In genomic region chr15:61364871-61365270, GRCh38 we compare ENCODE assay signal across 20 cellular contexts.
DNase-seq lines count a peak whose midpoint lies in the region; TF ChIP-seq lines count a peak whose summit lies in the region.
"Had no signal": no experiment of that assay in that cellular context is flagged by ENCODE, and none has a peak within 500 bp of the region (broad histone marks: within the 10 kb centered on the region; RNA-seq: fewer than 3 reads in every experiment).

No MANE protein-coding gene starts in this region.

- H3K4me3 ChIP-seq in CD8-positive, alpha-beta memory T cell (ENCODE audit: low read length): no peak overlapping the region
- H3K4me3 ChIP-seq: body of pancreas, esophagus muscularis mucosa, SJSA1 had no signal

- peaks cover 5% of the 10 kb centered on the region for H3K9me3 Mint-ChIP-seq in glutamatergic neuron (ENCODE audit: unreplicated experiment)
- H3K9me3 Mint-ChIP-seq in nephron progenitor cell: peaks cover 44% of the 10 kb centered on the region
- peaks cover 4 to 20% (median 11%) of the 10 kb centered on the region in 5 donors for H3K9me3 Mint-ChIP-seq in CD8-positive, alpha-beta memory T cell

- H3K4me3 Mint-ChIP-seq in glutamatergic neuron (ENCODE audit: unreplicated experiment) (no peak overlapping the region), nephron progenitor cell (no peak overlapping the region)
- H3K4me3 Mint-ChIP-seq in CD8-positive, alpha-beta memory T cell: no peak overlapping the region
- H3K4me3 Mint-ChIP-seq: activated naive CD8-positive, alpha-beta T cell; dendritic cell treated with granulocyte-macrophage colony-stimulating factor and Interleukin-4, amounts not matched to agents 40 ng/mL and 50 ng/mL, for 4 days had no signal

- no peaks in the 10 kb centered on the region for H3K27me3 ChIP-seq in CD8-positive, alpha-beta memory T cell (ENCODE audit: insufficient read depth, low read length, poor library complexity, severe bottlenecking)
- H3K27me3 ChIP-seq: body of pancreas, esophagus muscularis mucosa, SJSA1 had no signal

- peak overlapping the region; percentile 35; the same call in 1 of the 2 replicates for H3K9ac ChIP-seq in ES-I3 (ENCODE audit: low read depth, low read length)

- CTCF ChIA-PET in CD8-positive, alpha-beta memory T cell (lab: Charles Lee): no interaction called here

- no peaks in the 10 kb centered on the region for H3K4me1 ChIP-seq in ES-I3 (ENCODE audit: insufficient read depth, low read length)
- no peaks in the 10 kb centered on the region for H3K4me1 ChIP-seq in CD8-positive, alpha-beta memory T cell (ENCODE audit: insufficient read depth, low read length)
- H3K4me1 ChIP-seq: body of pancreas, esophagus muscularis mucosa, SJSA1 had no signal

- TF ChIP-seq CTCF in glutamatergic neuron (IDR thresholded peaks at IDR 0.05; ENCODE audit: partially characterized antibody, unreplicated experiment): no peak
- TF ChIP-seq CTCF in nephron progenitor cell (IDR thresholded peaks at IDR 0.05): no peak

- H3K4me1 Mint-ChIP-seq in glutamatergic neuron (ENCODE audit: low read depth, unreplicated experiment) (peaks cover 4% of the 10 kb centered on the region), nephron progenitor cell (peaks cover 7% of the 10 kb centered on the region)
- H3K4me1 Mint-ChIP-seq in CD8-positive, alpha-beta memory T cell: no peaks in the 10 kb centered on the region

- H3K9me3 ChIP-seq in ES-I3 (ENCODE audit: control insufficient read depth, insufficient read depth, low read length): no peaks in the 10 kb centered on the region; the same call in 1 of the 2 replicates
- H3K9me3 ChIP-seq in CD8-positive, alpha-beta memory T cell (ENCODE audit: low read length): no peaks in the 10 kb centered on the region
- H3K9me3 ChIP-seq: body of pancreas, SJSA1 had no signal

- H3K27me3 Mint-ChIP-seq in glutamatergic neuron (ENCODE audit: unreplicated experiment) (peaks cover 5% of the 10 kb centered on the region), nephron progenitor cell (ENCODE audit: low read depth, poor library complexity) (peaks cover 5% of the 10 kb centered on the region)
- H3K27me3 Mint-ChIP-seq in CD8-positive, alpha-beta memory T cell: peaks cover 16 to 24% of the 10 kb centered on the region in 2 donors
- H3K27me3 Mint-ChIP-seq: dendritic cell treated with granulocyte-macrophage colony-stimulating factor and Interleukin-4, amounts not matched to agents 40 ng/mL and 50 ng/mL, for 4 days had no signal

- H3K36me3 Mint-ChIP-seq in glutamatergic neuron (ENCODE audit: unreplicated experiment) (peaks cover 20% of the 10 kb centered on the region), nephron progenitor cell (ENCODE audit: low read depth) (peaks cover 13% of the 10 kb centered on the region)
- H3K36me3 Mint-ChIP-seq in CD8-positive, alpha-beta memory T cell: peaks cover 0 to 4% (median 0%) of the 10 kb centered on the region in 3 donors
- H3K36me3 Mint-ChIP-seq: activated naive CD8-positive, alpha-beta T cell had no signal

- peak; percentile 35 for DNase-seq in NCI-H2227 treated with DMSO at 0.1 percent for 48 hours (lab: John Stamatoyannopoulos, UW)
- peak; percentile 67 for DNase-seq in glutamatergic neuron
- peak; percentile 46 for DNase-seq in nephron progenitor cell
- DNase-seq in CD8-positive, alpha-beta memory T cell: no peak
- DNase-seq in EL: no peak
- DNase-seq in hypothalamus (lab: John Stamatoyannopoulos, UW): no peak
- DNase-seq: activated CD4-positive, alpha-beta T cell treated with anti-CD3 and anti-CD28 coated beads for 48 hours; activated T-cell treated with anti-CD3 and anti-CD28 coated beads for 4 hours; AML-193; body of pancreas; IMR-90; left cardiac atrium; NCI-H2081 treated with DMSO at 0.1 percent for 48 hours; stimulated activated CD4-positive, alpha-beta T cell treated with anti-CD3 and anti-CD28 coated beads, Interleukin-4, amount 100 ng/mL, for 24 hours; stimulated activated CD8-positive, alpha-beta memory T cell treated with anti-CD3 and anti-CD28 coated beads, Interleukin-4, amount 100 ng/mL, for 48 hours had no signal

- no peak overlapping the region for H3K27ac Mint-ChIP-seq in glutamatergic neuron (ENCODE audit: unreplicated experiment)
- H3K27ac Mint-ChIP-seq in nephron progenitor cell: no peak overlapping the region
- H3K27ac Mint-ChIP-seq in CD8-positive, alpha-beta memory T cell: no peak overlapping the region
- H3K27ac Mint-ChIP-seq: activated naive CD8-positive, alpha-beta T cell; dendritic cell treated with granulocyte-macrophage colony-stimulating factor and Interleukin-4, amounts not matched to agents 40 ng/mL and 50 ng/mL, for 4 days had no signal

- POLR2A ChIA-PET in CD8-positive, alpha-beta memory T cell (lab: Charles Lee): no interaction called here

- no peaks in the 10 kb centered on the region for H3K36me3 ChIP-seq in ES-I3 (ENCODE audit: insufficient read depth, low read length)
- H3K36me3 ChIP-seq in CD8-positive, alpha-beta memory T cell (ENCODE audit: insufficient read depth, low read length): no peaks in the 10 kb centered on the region
- H3K36me3 ChIP-seq: esophagus muscularis mucosa, SJSA1 had no signal

- no peak overlapping the region for H3K27ac ChIP-seq in CD8-positive, alpha-beta memory T cell (ENCODE audit: low read depth, low read length)
- H3K27ac ChIP-seq: body of pancreas, esophagus muscularis mucosa, SJSA1 had no signal

Comparison
In these comparisons a context has a peak if more than half of its experiments do, and no peak if none do; other contexts are left out.
1. DNase-seq: peak in NCI-H2227 treated with DMSO at 0.1 percent for 48 hours (single experiment), glutamatergic neuron (single experiment) and nephron progenitor cell (single experiment); none in CD8-positive, alpha-beta memory T cell (0 of 5), EL (single experiment) and hypothalamus (0 of 51).